8 cellular contexts compared by ENCODE assay signal in genomic region chr20:50980851-50981713, GRCh38. TPM values are rescaled to one million over a fixed set of nuclear protein-coding genes. Genes with fewer than 3 reads are reported as not detected.
DNase-seq lines count a peak whose midpoint lies in the region; ATAC-seq and TF ChIP-seq lines count a peak whose summit lies in the region.

No MANE protein-coding gene starts in this region.

- H3K79me2 ChIP-seq in OCI-LY3 (ENCODE audit: low read length), result no peaks in the 10 kb centered on the region
- H3K79me2 ChIP-seq in osteoblast (ENCODE audit: insufficient read depth, low read length), result no peaks in the 10 kb centered on the region

- no peaks in the 10 kb centered on the region for H3K36me3 ChIP-seq in OCI-LY3 (replicated peaks; ENCODE audit: low read depth, low read length)
- no peaks in the 10 kb centered on the region for H3K36me3 ChIP-seq in osteoblast (ENCODE audit: insufficient read depth, low read length)
- no peaks in the 10 kb centered on the region for H3K36me3 ChIP-seq in uterus

- H3K9ac ChIP-seq in OCI-LY3 (ENCODE audit: low read length), result no peak overlapping the region

- H3K4me2 ChIP-seq in OCI-LY3 (ENCODE audit: low read length), result peak overlapping the region; percentile 63
- peak overlapping the region; percentile 37 for H3K4me2 ChIP-seq in osteoblast (ENCODE audit: insufficient read depth, low read length)

- peaks cover 38% of the 10 kb centered on the region for H3K27me3 ChIP-seq in OCI-LY3 (ENCODE audit: low read depth, low read length)
- H3K27me3 ChIP-seq in osteoblast (ENCODE audit: insufficient read depth, low read length), result peaks cover 6% of the 10 kb centered on the region
- no peaks in the 10 kb centered on the region for H3K27me3 ChIP-seq in uterus

- TF ChIP-seq POLR2A in uterus (IDR thresholded peaks at IDR 0.05), result no peak

- H2AFZ ChIP-seq in OCI-LY3 (ENCODE audit: low read depth, low read length), result peak overlapping the region; percentile 29; the same call in 1 of the 2 replicates
- H2AFZ ChIP-seq in osteoblast (ENCODE audit: low read length), result peak overlapping the region; percentile 64

- TF ChIP-seq CTCF in OCI-LY3 (IDR thresholded peaks at IDR 0.05; ENCODE audit: low read depth, low read length) (peak; percentile 99), osteoblast (IDR thresholded peaks at IDR 0.05; ENCODE audit: extremely low read depth, low read depth, low read length) (peak; percentile 94), uterus (IDR thresholded peaks at IDR 0.05) (peak; percentile 52 to 55 (median 53))

- H3K27ac ChIP-seq in OCI-LY3 (ENCODE audit: low read length), result no peak overlapping the region
- H3K27ac ChIP-seq in osteoblast (ENCODE audit: low read depth, low read length), result peak overlapping the region; percentile 90
- no peak overlapping the region for H3K27ac ChIP-seq in uterus

- 0 out of 2 replicates have a peak, but pooled peaks cover 3% of the 10 kb centered on the region for H3K4me1 ChIP-seq in OCI-LY3 (ENCODE audit: low read length)
- H3K4me1 ChIP-seq in osteoblast (ENCODE audit: insufficient read depth, low read length), result peaks cover 30% of the 10 kb centered on the region
- H3K4me1 ChIP-seq in uterus, result no peaks in the 10 kb centered on the region

- no peak for ATAC-seq in GM21619 (IDR thresholded peaks at IDR 0.05; ENCODE audit: unreplicated experiment)

- intact Hi-C loops in uterus (cut with DNase I; ENCODE audit: low total_unique reads), result no loop called here

- H4K20me1 ChIP-seq in OCI-LY3 (ENCODE audit: insufficient read depth, low read length), result no peaks in the 10 kb centered on the region
- no peaks in the 10 kb centered on the region for H4K20me1 ChIP-seq in osteoblast (ENCODE audit: insufficient read depth, low read length)

- H3K9me3 ChIP-seq in OCI-LY3 (ENCODE audit: insufficient read depth, low read length) (no peaks in the 10 kb centered on the region), osteoblast (ENCODE audit: low read depth, low read length) (no peaks in the 10 kb centered on the region), uterus (no peaks in the 10 kb centered on the region)

- H3K4me3 ChIP-seq in OCI-LY3 (ENCODE audit: low read length) (peak overlapping the region; percentile 42), osteoblast (ENCODE audit: insufficient read depth, low read length) (no peak overlapping the region), uterus (no peak overlapping the region)

- DNase-seq in CMK (ENCODE audit: low read depth) (peak; percentile 21), HK-2 (ENCODE audit: unreplicated experiment) (peak; percentile 66), activated T-cell treated with anti-CD3 and anti-CD28 coated beads for 4 hours (peak; percentile 62), fibroblast of gingiva (ENCODE audit: low read depth) (peak; percentile 48), osteoblast (ENCODE audit: insufficient read length, low spot score, missing footprints) (no peak), uterus (peak; percentile 35 to 44)

RNA-seq across cellular contexts. Expression of gene MOCS3, which starts 22.5 kb away (rescaled TPM):
- total RNA-seq in osteoblast (9.7 and 10.5 TPM in 2 replicates), uterus (1 to 10 TPM in 3 of 4 donors, under 1 TPM in 1; 0.59 to 8.2 (median 5.9) TPM)

RNA-seq across cellular contexts. Expression of gene DPM1, which starts 22.8 kb away (rescaled TPM):
- 43.3 and 53.2 TPM in 2 replicates for total RNA-seq in osteoblast
- 100 to 1,000 TPM in 1 of 4 donors, 10 to 100 TPM in 3; 40.4 to 128 (median 64.2) TPM for total RNA-seq in uterus

RNA-seq across cellular contexts. Expression of gene KCNG1, which starts 41.8 kb away (rescaled TPM):
- total RNA-seq in osteoblast, result 13.6 and 16.3 TPM in 2 replicates
- total RNA-seq in uterus, result 100 to 1,000 TPM in 1 of 4 donors, 10 to 100 TPM in 2, under 1 TPM in 1; 0.88 to 109 (median 44.1) TPM

RNA-seq across cellular contexts. Expression of gene ADNP, which starts 49.8 kb away (rescaled TPM):
- 23.5 and 26.2 TPM in 2 replicates for total RNA-seq in osteoblast
- total RNA-seq in uterus, result 10 to 100 TPM; 30.6 to 90.1 (median 63.1) TPM
